In genomic region chr6:45532626-45533258, GRCh38 we compare ENCODE assay signal across 12 cellular contexts.
DNase-seq lines count a peak whose midpoint lies in the region; ATAC-seq and TF ChIP-seq lines count a peak whose summit lies in the region.
"Had no signal": no experiment of that assay in that cellular context is flagged by ENCODE, and none has a peak within 500 bp of the region (broad histone marks: within the 10 kb centered on the region; RNA-seq: fewer than 3 reads in every experiment).

No MANE protein-coding gene starts in this region.

- H3K27ac Mint-ChIP-seq in activated naive CD8-positive, alpha-beta T cell: peak overlapping the region; percentile 29
- H3K27ac Mint-ChIP-seq in activated naive CD8-positive, alpha-beta T cell treated with anti-CD3 and anti-CD28 coated beads for 36 hours: no peak overlapping the region
- peak overlapping the region in 2 of 7 donors; percentile 65 to 76 for H3K27ac Mint-ChIP-seq in CD14-positive monocyte
- H3K27ac Mint-ChIP-seq: activated naive CD4-positive, alpha-beta T cell treated with anti-CD3 and anti-CD28 coated beads, Interleukin-2, amount 50 U/mL, for 72 hours had no signal

- H3K4me1 Mint-ChIP-seq in activated naive CD8-positive, alpha-beta T cell (ENCODE audit: low read depth): peaks cover 3% of the 10 kb centered on the region
- H3K4me1 Mint-ChIP-seq in activated naive CD8-positive, alpha-beta T cell treated with anti-CD3 and anti-CD28 coated beads for 36 hours: no peaks in the 10 kb centered on the region
- peaks cover 10% of the 10 kb centered on the region for H3K4me1 Mint-ChIP-seq in CD14-positive monocyte

- H3K9me3 Mint-ChIP-seq in activated naive CD8-positive, alpha-beta T cell (ENCODE audit: low read depth): no peaks in the 10 kb centered on the region
- H3K9me3 Mint-ChIP-seq in activated naive CD8-positive, alpha-beta T cell treated with anti-CD3 and anti-CD28 coated beads for 36 hours: peaks cover 1% of the 10 kb centered on the region
- no peaks in the 10 kb centered on the region for H3K9me3 Mint-ChIP-seq in CD14-positive monocyte
- H3K9me3 Mint-ChIP-seq: activated naive CD4-positive, alpha-beta T cell treated with anti-CD3 and anti-CD28 coated beads, Interleukin-2, amount 50 U/mL, for 72 hours had no signal

- no peaks in the 10 kb centered on the region for H3K27me3 ChIP-seq in esophagus squamous epithelium

- intact Hi-C loops in esophagus squamous epithelium (cut with DNase I): no loop called here
- intact Hi-C loops in CD14-positive monocyte (cut with micrococcal nuclease): no loop called here

- DNase-seq in activated naive CD8-positive, alpha-beta T cell treated with anti-CD3 and anti-CD28 coated beads for 36 hours: no peak
- DNase-seq in esophagus squamous epithelium (lab: John Stamatoyannopoulos, UW): no peak
- DNase-seq in myocyte (ENCODE audit: low read depth): peak; percentile 65
- no peak for DNase-seq in CD14-positive monocyte (ENCODE audit: low spot score)
- DNase-seq in T-helper 1 cell: no peak
- DNase-seq: activated CD4-positive, alpha-beta T cell treated with anti-CD3 and anti-CD28 coated beads, Interleukin-2, amount 50 U/mL, for 4 hours; AML-193; retina had no signal

- H3K4me3 Mint-ChIP-seq in activated naive CD8-positive, alpha-beta T cell: no peak overlapping the region
- no peak overlapping the region for H3K4me3 Mint-ChIP-seq in activated naive CD8-positive, alpha-beta T cell treated with anti-CD3 and anti-CD28 coated beads for 36 hours
- H3K4me3 Mint-ChIP-seq in CD14-positive monocyte: no peak overlapping the region

- no peak for ATAC-seq in HG03571 (IDR thresholded peaks at IDR 0.05; ENCODE audit: unreplicated experiment)
- ATAC-seq: activated naive CD4-positive, alpha-beta T cell treated with anti-CD3 and anti-CD28 coated beads, Interleukin-2, amount 50 U/mL, for 72 hours had no signal

- peaks cover 23% of the 10 kb centered on the region for H3K36me3 Mint-ChIP-seq in activated naive CD8-positive, alpha-beta T cell
- peaks cover 20% of the 10 kb centered on the region for H3K36me3 Mint-ChIP-seq in activated naive CD8-positive, alpha-beta T cell treated with anti-CD3 and anti-CD28 coated beads for 36 hours
- peaks cover 33 to 51% of the 10 kb centered on the region in 2 donors for H3K36me3 Mint-ChIP-seq in CD14-positive monocyte

- H3K9me3 ChIP-seq in esophagus squamous epithelium: no peaks in the 10 kb centered on the region

- WGBS in esophagus squamous epithelium, 2 donors: 23 to 25% methylated on average over 7 of the region's 7 CpGs
- WGBS in urinary bladder: 31% methylated on average over 7 of the region's 7 CpGs

- H3K27ac ChIP-seq in esophagus squamous epithelium: peak overlapping the region in 1 of 4 donors; percentile 6
- H3K27ac ChIP-seq in urinary bladder (ENCODE audit: low read depth): no peak overlapping the region

- peaks cover 0 to 16% (median 4%) of the 10 kb centered on the region in 3 donors for H3K4me1 ChIP-seq in esophagus squamous epithelium
- H3K4me1 ChIP-seq in urinary bladder (ENCODE audit: insufficient read depth): no peaks in the 10 kb centered on the region

- TF ChIP-seq POLR2A in esophagus squamous epithelium (IDR thresholded peaks at IDR 0.05): no peak

- peak overlapping the region; percentile 5 to 46 (median 19) for H3K4me3 ChIP-seq in esophagus squamous epithelium
- H3K4me3 ChIP-seq in urinary bladder (ENCODE audit: low read depth, low read length): peak overlapping the region; percentile 6

- TF ChIP-seq CTCF in esophagus squamous epithelium (IDR thresholded peaks at IDR 0.05) (no peak), CD14-positive monocyte (IDR thresholded peaks at IDR 0.05) (no peak)

- no peaks in the 10 kb centered on the region for H3K36me3 ChIP-seq in esophagus squamous epithelium
- no peaks in the 10 kb centered on the region for H3K36me3 ChIP-seq in urinary bladder (ENCODE audit: insufficient read depth)

- H3K27me3 Mint-ChIP-seq in activated naive CD8-positive, alpha-beta T cell: no peaks in the 10 kb centered on the region
- H3K27me3 Mint-ChIP-seq in activated naive CD8-positive, alpha-beta T cell treated with anti-CD3 and anti-CD28 coated beads for 36 hours: no peaks in the 10 kb centered on the region
- no peaks in the 10 kb centered on the region for H3K27me3 Mint-ChIP-seq in CD14-positive monocyte (ENCODE audit: low read depth in 3 of 3)
